In the genomic region with DNA sequence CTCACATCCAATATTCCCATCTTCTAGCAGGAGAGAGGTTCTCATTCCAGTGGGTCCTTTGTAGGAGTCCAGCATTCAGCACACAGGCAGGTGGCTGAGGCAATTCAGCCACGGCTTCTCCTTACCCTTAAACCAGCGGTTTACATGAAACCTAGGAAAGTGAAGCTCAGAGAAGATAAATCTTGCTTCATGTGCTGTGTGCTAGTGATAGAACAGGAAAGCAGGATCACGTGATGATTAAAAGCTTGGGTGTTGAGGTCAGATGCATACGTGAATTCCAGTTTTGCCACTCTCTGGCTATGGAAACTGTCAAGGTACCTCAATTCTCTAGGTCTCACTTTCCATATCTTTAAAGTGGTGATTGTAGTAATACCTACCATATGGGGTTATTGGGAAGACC, we compare ENCODE assay signal across 28 cellular contexts.
DNase-seq lines count a peak whose midpoint lies in the region; ATAC-seq, FAIRE-seq and TF ChIP-seq lines count a peak whose summit lies in the region.
"Had no signal": no experiment of that assay in that cellular context is flagged by ENCODE, and none has a peak within 500 bp of the region (broad histone marks: within the 10 kb centered on the region; RNA-seq: fewer than 3 reads in every experiment).

No MANE protein-coding gene starts in this region.

- peaks cover 3% of the 10 kb centered on the region for H3F3A ChIP-seq in neural cell (ENCODE audit: insufficient read depth, low read length, poor library complexity, severe bottlenecking)

- no peak for TF ChIP-seq EP300 in neural cell (conservative IDR thresholded peaks at IDR 0.05; ENCODE audit: poor library complexity, severe bottlenecking)

- no peak for ATAC-seq in GM19397 (IDR thresholded peaks at IDR 0.05; ENCODE audit: unreplicated experiment)
- no peak for ATAC-seq in stimulated activated naive B cell treated with anti-CD40 and anti-IgM and Interleukin-4, amounts not matched to agents 10 μg/mL and 1 μg/mL and 100 μg/mL, for 72 hours (replicated peaks)
- ATAC-seq: GM12878 had no signal

- H3K36me3 ChIP-seq in HUES48 (ENCODE audit: control insufficient read depth, insufficient read depth, low read length) (no peaks in the 10 kb centered on the region), HUES64 (ENCODE audit: insufficient read depth, low read length) (no peaks in the 10 kb centered on the region), bronchial epithelial cell (ENCODE audit: control insufficient read depth, insufficient read depth, low read length) (no peaks in the 10 kb centered on the region), neural cell (ENCODE audit: insufficient read depth, low read length) (no peaks in the 10 kb centered on the region)
- H3K36me3 ChIP-seq: BE2C, BLaER1 had no signal

- no peaks in the 10 kb centered on the region for H3K79me2 ChIP-seq in neural cell (replicated peaks; ENCODE audit: insufficient read depth, low read length)

- FAIRE-seq in bronchial epithelial cell (lab: Jason Lieb, UNC) = peak; percentile 76
- FAIRE-seq: A204.1, GM12878, GM12892, GM18507 had no signal

- no peaks in the 10 kb centered on the region for H3K9me2 ChIP-seq in neural cell (ENCODE audit: insufficient read depth, low read length)

- H2AFZ ChIP-seq in neural cell (ENCODE audit: low read depth, low read length) = no peak overlapping the region

- peaks cover 0 to 2% of the 10 kb centered on the region in 2 donors for H3K9me3 Mint-ChIP-seq in stimulated activated naive B cell treated with anti-CD40 and anti-IgM and Interleukin-4, amounts not matched to agents 10 μg/mL and 1 μg/mL and 100 μg/mL, for 72 hours

- H3K27me3 Mint-ChIP-seq in stimulated activated naive B cell treated with anti-CD40 and anti-IgM and Interleukin-4, amounts not matched to agents 10 μg/mL and 1 μg/mL and 100 μg/mL, for 72 hours = no peaks in the 10 kb centered on the region
- H3K27me3 Mint-ChIP-seq: CD4-positive, alpha-beta memory T cell; CD4-positive, CD25-positive, alpha-beta regulatory T cell; CD8-positive, alpha-beta memory T cell had no signal

- H3K36me3 Mint-ChIP-seq in stimulated activated naive B cell treated with anti-CD40 and anti-IgM and Interleukin-4, amounts not matched to agents 10 μg/mL and 1 μg/mL and 100 μg/mL, for 72 hours = no peaks in the 10 kb centered on the region
- H3K36me3 Mint-ChIP-seq: CD14-positive monocyte; CD4-positive, alpha-beta memory T cell; CD4-positive, CD25-positive, alpha-beta regulatory T cell; CD8-positive, alpha-beta memory T cell had no signal

- 96% methylated on average over 4 of the region's 4 CpGs for WGBS in HUES64

- no peaks in the 10 kb centered on the region for H3K4me1 Mint-ChIP-seq in stimulated activated naive B cell treated with anti-CD40 and anti-IgM and Interleukin-4, amounts not matched to agents 10 μg/mL and 1 μg/mL and 100 μg/mL, for 72 hours
- H3K4me1 Mint-ChIP-seq: CD14-positive monocyte; CD4-positive, alpha-beta memory T cell; CD4-positive, CD25-positive, alpha-beta regulatory T cell; CD8-positive, alpha-beta memory T cell had no signal

- H3K27ac Mint-ChIP-seq in stimulated activated naive B cell treated with anti-CD40 and anti-IgM and Interleukin-4, amounts not matched to agents 10 μg/mL and 1 μg/mL and 100 μg/mL, for 72 hours = no peak overlapping the region
- H3K27ac Mint-ChIP-seq: CD4-positive, alpha-beta memory T cell; CD4-positive, CD25-positive, alpha-beta regulatory T cell; CD8-positive, alpha-beta memory T cell had no signal

- TF ChIP-seq CTCF in bronchial epithelial cell (IDR thresholded peaks at IDR 0.05; ENCODE audit: insufficient read depth, low read length, severe bottlenecking) (no peak), neural cell (IDR thresholded peaks at IDR 0.05; ENCODE audit: poor library complexity, severe bottlenecking) (no peak)

- TF ChIP-seq RAD21 in neural cell (conservative IDR thresholded peaks at IDR 0.05) = no peak

- H3K27ac ChIP-seq in HUES48 (ENCODE audit: low read depth, low read length) (peak overlapping the region; percentile 73), HUES64 (ENCODE audit: low read depth, low read length) (peak overlapping the region; percentile 5; the same call in 1 of the 2 replicates), neural cell (ENCODE audit: low read length) (peak overlapping the region; percentile 41)
- H3K27ac ChIP-seq: BLaER1 had no signal

- no peak for DNase-seq in bronchial epithelial cell (ENCODE audit: low read depth)
- DNase-seq in stimulated activated CD4-positive, alpha-beta T cell treated with anti-CD3 and anti-CD28 coated beads, Interleukin-4, amount 100 ng/mL, for 24 hours = no peak
- DNase-seq in stimulated activated naive B cell treated with anti-CD40 and anti-IgM and Interleukin-4, amounts not matched to agents 10 μg/mL and 1 μg/mL and 100 μg/mL, for 72 hours = no peak
- DNase-seq: 8988T; ACHN; BE2C; C1 segment of cervical spinal cord; CD4-positive, alpha-beta memory T cell; CD4-positive, CD25-positive, alpha-beta regulatory T cell; CD8-positive, alpha-beta memory T cell; COR-L47; DMS 273 treated with DMSO at 0.1 percent for 48 hours; DMS153; DMS53; DMS79; DND-41; EL; GDM1 had no signal

- H3K27me3 ChIP-seq in HUES48 (ENCODE audit: control insufficient read depth, insufficient read depth, low read length) (no peaks in the 10 kb centered on the region), HUES64 (ENCODE audit: insufficient read depth, low read length) (no peaks in the 10 kb centered on the region), bronchial epithelial cell (ENCODE audit: control insufficient read depth, insufficient read depth, low read length) (no peaks in the 10 kb centered on the region), neural cell (ENCODE audit: insufficient read depth, low read depth, low read length) (no peaks in the 10 kb centered on the region)
- H3K27me3 ChIP-seq: BE2C, BLaER1 had no signal

- H3K9me3 ChIP-seq in HUES48 (ENCODE audit: control insufficient read depth, insufficient read depth, low read length) (no peaks in the 10 kb centered on the region), HUES64 (ENCODE audit: insufficient read depth, low read depth, low read length) (no peaks in the 10 kb centered on the region), neural cell (ENCODE audit: low read length) (no peaks in the 10 kb centered on the region)
- H3K9me3 ChIP-seq: BE2C, BLaER1 had no signal

- no peak overlapping the region for H3K4me2 ChIP-seq in neural cell (ENCODE audit: low read length)
- H3K4me2 ChIP-seq: BLaER1 had no signal

- no peak overlapping the region for H3K4me3 Mint-ChIP-seq in stimulated activated naive B cell treated with anti-CD40 and anti-IgM and Interleukin-4, amounts not matched to agents 10 μg/mL and 1 μg/mL and 100 μg/mL, for 72 hours
- H3K4me3 Mint-ChIP-seq: CD14-positive monocyte; CD4-positive, alpha-beta memory T cell; CD4-positive, CD25-positive, alpha-beta regulatory T cell; CD8-positive, alpha-beta memory T cell had no signal

- no peak overlapping the region for H3K4me3 ChIP-seq in HUES48 (ENCODE audit: low read depth, low read length)
- no peak overlapping the region for H3K4me3 ChIP-seq in HUES64 (ENCODE audit: low read length)
- H3K4me3 ChIP-seq in bronchial epithelial cell (ENCODE audit: low read depth, low read length) = no peak overlapping the region
- no peak overlapping the region for H3K4me3 ChIP-seq in neural cell (ENCODE audit: low read length)
- H3K4me3 ChIP-seq: BLaER1, GM12878 had no signal

- H4K20me1 ChIP-seq in neural cell (ENCODE audit: insufficient read depth) = no peaks in the 10 kb centered on the region
- H4K20me1 ChIP-seq: BLaER1 had no signal

- H3K9ac ChIP-seq in HUES48 (ENCODE audit: low read depth, low read length) (no peak overlapping the region), HUES64 (ENCODE audit: low read depth, low read length) (no peak overlapping the region), neural cell (ENCODE audit: low read length) (no peak overlapping the region)
- H3K9ac ChIP-seq: BLaER1 had no signal

- H3K4me1 ChIP-seq in HUES48 (ENCODE audit: control insufficient read depth, insufficient read depth, low read length) (peaks cover 16% of the 10 kb centered on the region), HUES64 (ENCODE audit: insufficient read depth, low read length) (0 out of 2 replicates have a peak, but pooled peaks cover 6% of the 10 kb centered on the region)
- H3K4me1 ChIP-seq: BE2C, BLaER1 had no signal

TF ChIP-seq in neural cell, 6 proteins besides CTCF, POLR2A, EP300 and RAD21:
- TF ChIP-seq TAF1 (IDR thresholded peaks at IDR 0.05; ENCODE audit: low read depth) (no peak), MXI1 (conservative IDR thresholded peaks at IDR 0.05; ENCODE audit: poor library complexity, severe bottlenecking) (no peak), SMC3 (conservative IDR thresholded peaks at IDR 0.05; ENCODE audit: poor library complexity) (no peak), EZH2 (IDR thresholded peaks at IDR 0.05; ENCODE audit: borderline replicate concordance, insufficient read depth, low read length, poor library complexity, severe bottlenecking) (no peak), POLR2AphosphoS5 (IDR thresholded peaks at IDR 0.05) (no peak)
- TF ChIP-seq, protein P1, sequence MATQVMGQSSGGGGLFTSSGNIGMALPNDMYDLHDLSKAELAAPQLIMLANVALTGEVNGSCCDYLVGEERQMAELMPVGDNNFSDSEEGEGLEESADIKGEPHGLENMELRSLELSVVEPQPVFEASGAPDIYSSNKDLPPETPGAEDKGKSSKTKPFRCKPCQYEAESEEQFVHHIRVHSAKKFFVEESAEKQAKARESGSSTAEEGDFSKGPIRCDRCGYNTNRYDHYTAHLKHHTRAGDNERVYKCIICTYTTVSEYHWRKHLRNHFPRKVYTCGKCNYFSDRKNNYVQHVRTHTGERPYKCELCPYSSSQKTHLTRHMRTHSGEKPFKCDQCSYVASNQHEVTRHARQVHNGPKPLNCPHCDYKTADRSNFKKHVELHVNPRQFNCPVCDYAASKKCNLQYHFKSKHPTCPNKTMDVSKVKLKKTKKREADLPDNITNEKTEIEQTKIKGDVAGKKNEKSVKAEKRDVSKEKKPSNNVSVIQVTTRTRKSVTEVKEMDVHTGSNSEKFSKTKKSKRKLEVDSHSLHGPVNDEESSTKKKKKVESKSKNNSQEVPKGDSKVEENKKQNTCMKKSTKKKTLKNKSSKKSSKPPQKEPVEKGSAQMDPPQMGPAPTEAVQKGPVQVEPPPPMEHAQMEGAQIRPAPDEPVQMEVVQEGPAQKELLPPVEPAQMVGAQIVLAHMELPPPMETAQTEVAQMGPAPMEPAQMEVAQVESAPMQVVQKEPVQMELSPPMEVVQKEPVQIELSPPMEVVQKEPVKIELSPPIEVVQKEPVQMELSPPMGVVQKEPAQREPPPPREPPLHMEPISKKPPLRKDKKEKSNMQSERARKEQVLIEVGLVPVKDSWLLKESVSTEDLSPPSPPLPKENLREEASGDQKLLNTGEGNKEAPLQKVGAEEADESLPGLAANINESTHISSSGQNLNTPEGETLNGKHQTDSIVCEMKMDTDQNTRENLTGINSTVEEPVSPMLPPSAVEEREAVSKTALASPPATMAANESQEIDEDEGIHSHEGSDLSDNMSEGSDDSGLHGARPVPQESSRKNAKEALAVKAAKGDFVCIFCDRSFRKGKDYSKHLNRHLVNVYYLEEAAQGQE (IDR thresholded peaks at IDR 0.05; ENCODE audit: borderline replicate concordance) = no peak

Comparison
In these comparisons a context has a peak if more than half of its experiments do, and no peak if none do; other contexts are left out.
1. H3K27ac ChIP-seq: peak in every context shown above with its lines; median percentile 73 in HUES48; 41 in neural cell; 5 in HUES64.